Comparison of ENCODE assay signal across 19 cellular contexts in genomic region chr11:131463609-131464008, GRCh38.
"Had no signal": no experiment of that assay in that cellular context is flagged by ENCODE, and none has a peak within 500 bp of the region (broad histone marks: within the 10 kb centered on the region; RNA-seq: fewer than 3 reads in every experiment).

No MANE protein-coding gene starts in this region.

- H3K27me3 ChIP-seq: ascending aorta, neural progenitor cell, uterus had no signal

- H3K27ac ChIP-seq: ascending aorta, left lung, neural progenitor cell, parathyroid adenoma, thoracic aorta, uterus, VCaP had no signal

- DNase-seq: activated CD4-positive, alpha-beta T cell treated with anti-CD3 and anti-CD28 coated beads for 36 hours; activated CD8-positive, alpha-beta memory T cell treated with anti-CD3 and anti-CD28 coated beads, Interleukin-2, amount 50 U/mL, for 4 hours; activated CD8-positive, alpha-beta T cell treated with anti-CD3 and anti-CD28 coated beads for 36 hours; activated gamma-delta T cell treated with Interleukin-2 at 50 U/mL for 16 hours; activated T-cell treated with anti-CD3 and anti-CD28 coated beads, Interleukin-2, amount 50 U/mL, for 72 hours; cortex of kidney; islet precursor cell; left lung; retina; stimulated activated CD4-positive, alpha-beta T cell treated with anti-CD3 and anti-CD28 coated beads, Interleukin-15, amount 100 ng/mL, for 24 hours; stimulated activated CD4-positive, alpha-beta T cell treated with anti-CD3 and anti-CD28 coated beads, Interleukin-4, amount 100 ng/mL, for 24 hours; T-cell; T1000; uterus had no signal

- H3K4me3 ChIP-seq: ascending aorta, left lung, neural progenitor cell, thoracic aorta, uterus had no signal
